In the genomic region with DNA sequence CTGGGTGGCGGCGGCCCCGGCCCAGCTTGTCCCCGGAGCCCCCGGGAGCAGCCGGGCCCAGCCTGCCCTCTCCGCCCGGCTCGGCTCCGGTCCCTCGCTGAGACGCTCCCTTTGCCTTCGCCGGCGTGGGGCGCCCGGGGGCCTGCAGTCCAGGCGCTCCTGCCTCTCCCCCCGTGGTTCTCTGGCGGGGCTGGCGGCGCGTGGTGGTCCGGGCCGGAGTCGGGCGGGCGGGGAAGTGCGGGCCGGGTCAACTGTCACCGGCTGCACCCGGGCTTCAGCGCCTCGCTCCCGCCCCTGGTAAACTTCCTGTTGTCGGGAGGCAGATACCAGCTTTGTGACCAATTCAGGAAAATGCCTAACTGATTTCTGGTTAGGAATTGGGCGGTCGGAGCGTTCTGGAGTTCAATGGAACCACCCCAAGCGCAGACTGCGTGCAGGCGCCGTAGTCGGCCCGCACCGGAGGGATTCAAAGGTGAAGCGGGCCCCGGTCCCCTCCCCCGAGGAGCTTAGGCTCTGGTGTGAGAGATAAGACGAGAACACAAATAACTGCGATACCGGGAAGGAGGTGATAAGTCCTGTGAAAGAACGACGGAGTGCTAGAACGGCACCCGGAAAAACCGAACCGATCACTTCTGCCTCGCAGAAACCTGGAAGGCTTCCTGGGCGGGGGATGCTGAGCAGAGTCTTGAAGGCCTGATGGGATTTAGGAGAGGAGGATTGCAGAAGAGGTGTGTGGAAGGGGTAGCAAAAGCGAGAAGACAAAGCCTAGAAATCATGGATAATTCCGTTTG, we compare ENCODE assay signal across 8 cellular contexts. TPM values are rescaled to one million over a fixed set of nuclear protein-coding genes. Genes with fewer than 3 reads are reported as not detected.
DNase-seq lines count a peak whose midpoint lies in the region; ATAC-seq and TF ChIP-seq lines count a peak whose summit lies in the region.

No MANE protein-coding gene starts in this region.

- TF ChIP-seq RAD21 in liver (IDR thresholded peaks at IDR 0.05): peak in 1 of 2 donors; percentile 10

- ATAC-seq in GM21576 (IDR thresholded peaks at IDR 0.05; ENCODE audit: unreplicated experiment) (peak; percentile 23), GM18519 (IDR thresholded peaks at IDR 0.05; ENCODE audit: low FRiP score, unreplicated experiment) (no peak)

- no peaks in the 10 kb centered on the region for H3K27me3 ChIP-seq in liver (ENCODE audit: control insufficient read depth in 4 of 4, insufficient read depth in 4 of 4, low read length in 3 of 4)

- H3K27ac ChIP-seq in liver (ENCODE audit: low read depth in 1 of 2, low read length in 2 of 2): peak overlapping the region; percentile 75 to 84

- in situ Hi-C loops in Caki2 (cut with HindIII; ENCODE audit: low pct_unique_long_range_greater_than_20kb, low sequenced_read_pairs): no loop called here

- H3K9me3 ChIP-seq in liver (ENCODE audit: control insufficient read depth in 4 of 4, low read length in 3 of 4): no peaks in the 10 kb centered on the region

- intact Hi-C loops in dendritic cell treated with granulocyte-macrophage colony-stimulating factor and Interleukin-4, amounts not matched to agents 40 ng/mL and 50 ng/mL, for 4 days (cut with micrococcal nuclease): loop anchor here (2.0 to 10.0 kb wide), 4 partner anchors 45 to 791 kb away; a partner anchor contains a TSS

- H3K27me3 Mint-ChIP-seq in dendritic cell treated with granulocyte-macrophage colony-stimulating factor and Interleukin-4, amounts not matched to agents 40 ng/mL and 50 ng/mL, for 4 days: no peaks in the 10 kb centered on the region

- H3K27ac Mint-ChIP-seq in dendritic cell treated with granulocyte-macrophage colony-stimulating factor and Interleukin-4, amounts not matched to agents 40 ng/mL and 50 ng/mL, for 4 days: peak overlapping the region; percentile 88

- H3K36me3 Mint-ChIP-seq in dendritic cell treated with granulocyte-macrophage colony-stimulating factor and Interleukin-4, amounts not matched to agents 40 ng/mL and 50 ng/mL, for 4 days (ENCODE audit: low read depth): peaks cover 40% of the 10 kb centered on the region

- H3K4me1 ChIP-seq in liver (ENCODE audit: control insufficient read depth in 4 of 4, insufficient read depth in 4 of 4, low read length in 3 of 4): peaks cover 3 to 29% (median 21%) of the 10 kb centered on the region in 4 donors

- H3K9ac ChIP-seq in liver (ENCODE audit: low read depth in 1 of 2, low read length in 2 of 2): peak overlapping the region; percentile 53 to 97

- under 1% methylated on average over 62 of the region's 62 CpGs for WGBS in liver

- H3K4me3 ChIP-seq in liver (ENCODE audit: low read depth in 1 of 3, low read length in 3 of 3): peak overlapping the region; percentile 70 to 99 (median 76)

- H3K4me3 Mint-ChIP-seq in dendritic cell treated with granulocyte-macrophage colony-stimulating factor and Interleukin-4, amounts not matched to agents 40 ng/mL and 50 ng/mL, for 4 days: peak overlapping the region; percentile 95

- peaks cover 0 to 2% (median 0%) of the 10 kb centered on the region in 4 donors for H3K36me3 ChIP-seq in liver (ENCODE audit: control insufficient read depth in 4 of 4, insufficient read depth in 3 of 4, low read depth in 1 of 4, low read length in 3 of 4)

- no peaks in the 10 kb centered on the region for H3K9me3 Mint-ChIP-seq in dendritic cell treated with granulocyte-macrophage colony-stimulating factor and Interleukin-4, amounts not matched to agents 40 ng/mL and 50 ng/mL, for 4 days

- H3K4me1 Mint-ChIP-seq in dendritic cell treated with granulocyte-macrophage colony-stimulating factor and Interleukin-4, amounts not matched to agents 40 ng/mL and 50 ng/mL, for 4 days (ENCODE audit: low read depth): peaks cover 68% of the 10 kb centered on the region

- DNase-seq in Caki2 (ENCODE audit: low read depth) (peak; percentile 43), LoVo (ENCODE audit: low spot score) (peak; percentile 37)
- DNase-seq in activated CD4-positive, alpha-beta T cell treated with anti-CD3 and anti-CD28 coated beads for 4 hours: peak; percentile 34 to 36
- DNase-seq in stimulated activated CD4-positive, alpha-beta T cell treated with anti-CD3 and anti-CD28 coated beads, Interleukin-4, amount 100 ng/mL, for 4 hours: peak; percentile 33

- TF ChIP-seq CTCF in liver (IDR thresholded peaks at IDR 0.05; ENCODE audit: low read depth, low read length, missing input control): no peak

TF ChIP-seq in liver, 16 proteins besides CTCF, POLR2A, EP300 and RAD21:
- no peak for TF ChIP-seq TAF1 (conservative IDR thresholded peaks at IDR 0.05)
- TF ChIP-seq YY1 (IDR thresholded peaks at IDR 0.05): peak; percentile 23
- TF ChIP-seq, protein P1, sequence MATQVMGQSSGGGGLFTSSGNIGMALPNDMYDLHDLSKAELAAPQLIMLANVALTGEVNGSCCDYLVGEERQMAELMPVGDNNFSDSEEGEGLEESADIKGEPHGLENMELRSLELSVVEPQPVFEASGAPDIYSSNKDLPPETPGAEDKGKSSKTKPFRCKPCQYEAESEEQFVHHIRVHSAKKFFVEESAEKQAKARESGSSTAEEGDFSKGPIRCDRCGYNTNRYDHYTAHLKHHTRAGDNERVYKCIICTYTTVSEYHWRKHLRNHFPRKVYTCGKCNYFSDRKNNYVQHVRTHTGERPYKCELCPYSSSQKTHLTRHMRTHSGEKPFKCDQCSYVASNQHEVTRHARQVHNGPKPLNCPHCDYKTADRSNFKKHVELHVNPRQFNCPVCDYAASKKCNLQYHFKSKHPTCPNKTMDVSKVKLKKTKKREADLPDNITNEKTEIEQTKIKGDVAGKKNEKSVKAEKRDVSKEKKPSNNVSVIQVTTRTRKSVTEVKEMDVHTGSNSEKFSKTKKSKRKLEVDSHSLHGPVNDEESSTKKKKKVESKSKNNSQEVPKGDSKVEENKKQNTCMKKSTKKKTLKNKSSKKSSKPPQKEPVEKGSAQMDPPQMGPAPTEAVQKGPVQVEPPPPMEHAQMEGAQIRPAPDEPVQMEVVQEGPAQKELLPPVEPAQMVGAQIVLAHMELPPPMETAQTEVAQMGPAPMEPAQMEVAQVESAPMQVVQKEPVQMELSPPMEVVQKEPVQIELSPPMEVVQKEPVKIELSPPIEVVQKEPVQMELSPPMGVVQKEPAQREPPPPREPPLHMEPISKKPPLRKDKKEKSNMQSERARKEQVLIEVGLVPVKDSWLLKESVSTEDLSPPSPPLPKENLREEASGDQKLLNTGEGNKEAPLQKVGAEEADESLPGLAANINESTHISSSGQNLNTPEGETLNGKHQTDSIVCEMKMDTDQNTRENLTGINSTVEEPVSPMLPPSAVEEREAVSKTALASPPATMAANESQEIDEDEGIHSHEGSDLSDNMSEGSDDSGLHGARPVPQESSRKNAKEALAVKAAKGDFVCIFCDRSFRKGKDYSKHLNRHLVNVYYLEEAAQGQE (IDR thresholded peaks at IDR 0.05): no peak

RNA-seq across cellular contexts. Expression of a gene that starts 0.9 kb away (rescaled TPM):
- total RNA-seq in Caki2 (2014; rRNA removed; shearing (Covaris generic); ENCODE audit: low replicate concordance): 24.8 and 31.6 TPM in 2 replicates
- 10 to 100 TPM; 37.6 to 39.8 TPM for total RNA-seq in liver
- polyA plus RNA-seq in liver: 10 to 100 TPM in 1 of 2 donors, 1 to 10 TPM in 1; 9.2 to 15.4 TPM
